In genomic region chr17:65055280-65055707, GRCh38 we compare ENCODE assay signal across 8 cellular contexts. TPM values are rescaled to one million over a fixed set of nuclear protein-coding genes. Genes with fewer than 3 reads are reported as not detected.
DNase-seq lines count a peak whose midpoint lies in the region; ATAC-seq and TF ChIP-seq lines count a peak whose summit lies in the region.

No MANE protein-coding gene starts in this region.

- peaks cover 0 to 36% (median 13%) of the 10 kb centered on the region in 9 donors for H3K36me3 ChIP-seq in heart right ventricle
- H3K36me3 ChIP-seq in Loucy (ENCODE audit: insufficient read depth, low read length) = peaks cover 30% of the 10 kb centered on the region
- peaks cover 6% of the 10 kb centered on the region for H3K36me3 ChIP-seq in mucosa of descending colon (ENCODE audit: low read depth)

- H3K27ac ChIP-seq in heart right ventricle = peak overlapping the region; percentile 93 to 100 (median 98)

- peak overlapping the region; percentile 64 to 94 (median 88) for H3K4me3 ChIP-seq in heart right ventricle
- peak overlapping the region; percentile 96 for H3K4me3 ChIP-seq in Loucy (ENCODE audit: low read length, poor library complexity, severe bottlenecking)
- peak overlapping the region; percentile 93 to 97 for H3K4me3 ChIP-seq in cardiac fibroblast (replicated peaks in 1 of 2; ENCODE audit: low read depth in 2 of 2, low read length in 2 of 2)
- peak overlapping the region; percentile 83 for H3K4me3 ChIP-seq in mucosa of descending colon

- intact Hi-C loops in heart right ventricle (cut with DNase I) (loop anchor here in 8 of 10 donors (2.0 to 10.0 kb wide), 5 partner anchors 47 to 83 kb away; no protein-coding TSS in a partner anchor), Right ventricle myocardium inferior (cut with DNase I) (loop anchor here (5.0 kb wide), 2 partner anchors 47 to 67 kb away; no protein-coding TSS in a partner anchor), mucosa of descending colon (cut with DNase I, micrococcal nuclease) (loop anchor here in 1 of 2 donors (10.0 kb wide), 1 partner anchor 80 kb away; no protein-coding TSS in a partner anchor)

- peaks cover 74% of the 10 kb centered on the region for H3K79me2 ChIP-seq in Loucy (ENCODE audit: insufficient read depth, low read length)

- H3F3A ChIP-seq in Loucy (ENCODE audit: low read depth) = no peaks in the 10 kb centered on the region

- H3K27me3 ChIP-seq in heart right ventricle = no peaks in the 10 kb centered on the region
- no peaks in the 10 kb centered on the region for H3K27me3 ChIP-seq in Loucy (ENCODE audit: insufficient read depth, low read length, poor library complexity, severe bottlenecking)

- 7% methylated on average over 7 of the region's 7 CpGs for WGBS in heart right ventricle, 2 donors

- H3K9me3 ChIP-seq in heart right ventricle = no peaks in the 10 kb centered on the region
- no peaks in the 10 kb centered on the region for H3K9me3 ChIP-seq in Loucy (ENCODE audit: insufficient read depth, low read depth, low read length)
- no peaks in the 10 kb centered on the region for H3K9me3 ChIP-seq in mucosa of descending colon

- H3K9me2 ChIP-seq in Loucy (replicated peaks; ENCODE audit: low read depth, low read length) = no peaks in the 10 kb centered on the region

- H4K20me1 ChIP-seq in Loucy (ENCODE audit: insufficient read depth, low read length, poor library complexity, severe bottlenecking) = peaks cover 47% of the 10 kb centered on the region

- TF ChIP-seq CTCF in heart right ventricle (IDR thresholded peaks at IDR 0.05) = no peak
- no peak for TF ChIP-seq CTCF in Loucy (conservative IDR thresholded peaks at IDR 0.05; ENCODE audit: low read length)
- TF ChIP-seq CTCF in cardiac fibroblast (IDR thresholded peaks at IDR 0.05; ENCODE audit: low read depth, low read length) = no peak
- TF ChIP-seq CTCF in mucosa of descending colon (IDR thresholded peaks at IDR 0.05) = no peak

- peaks cover 4 to 80% (median 48%) of the 10 kb centered on the region in 9 donors for H3K4me1 ChIP-seq in heart right ventricle
- H3K4me1 ChIP-seq in Loucy (ENCODE audit: insufficient read depth, low read length, poor library complexity, severe bottlenecking) = peaks cover 53% of the 10 kb centered on the region
- H3K4me1 ChIP-seq in mucosa of descending colon (ENCODE audit: low read depth) = peaks cover 9% of the 10 kb centered on the region

- ATAC-seq in heart right ventricle (peak in 1 of 8 donors; percentile 0), Right ventricle myocardium inferior (no peak), mucosa of descending colon (no peak)

- DNase-seq in heart right ventricle (no peak), Right ventricle myocardium inferior (ENCODE audit: missing footprints) (no peak), cardiac fibroblast (ENCODE audit: low read depth in 2 of 2) (peak in 1 of 2 donors; percentile 48), mucosa of descending colon (no peak), NCI-H146 (lab: John Stamatoyannopoulos, UW) (no peak), DMS114 treated with DMSO at 0.1 percent for 48 hours (lab: John Stamatoyannopoulos, UW; ENCODE audit: unreplicated experiment) (no peak), occipital lobe (lab: John Stamatoyannopoulos, UW) (no peak)

- H3K4me2 ChIP-seq in Loucy (ENCODE audit: low read depth, low read length, poor library complexity, severe bottlenecking) = peak overlapping the region; percentile 85

- H3K9ac ChIP-seq in Loucy (ENCODE audit: low read depth, low read length, poor library complexity, severe bottlenecking) = peak overlapping the region; percentile 95

- H2AFZ ChIP-seq in Loucy (ENCODE audit: low read length) = no peak overlapping the region

RNA-seq across cellular contexts. Expression of gene GNA13, which starts 1.2 kb away (rescaled TPM):
- total RNA-seq in heart right ventricle (10 to 100 TPM; 17.5 to 35.4 (median 20.9) TPM), Right ventricle myocardium inferior (22.1 TPM), mucosa of descending colon (10 to 100 TPM; 69.0 to 95.5 (median 92.2) TPM), occipital lobe (99.7 TPM)
- polyA plus RNA-seq in heart right ventricle = 10 to 100 TPM in 1 of 2 donors, 1 to 10 TPM in 1; 9.2 to 10.5 TPM
